25 cellular contexts compared by ENCODE assay signal in the genomic region with DNA sequence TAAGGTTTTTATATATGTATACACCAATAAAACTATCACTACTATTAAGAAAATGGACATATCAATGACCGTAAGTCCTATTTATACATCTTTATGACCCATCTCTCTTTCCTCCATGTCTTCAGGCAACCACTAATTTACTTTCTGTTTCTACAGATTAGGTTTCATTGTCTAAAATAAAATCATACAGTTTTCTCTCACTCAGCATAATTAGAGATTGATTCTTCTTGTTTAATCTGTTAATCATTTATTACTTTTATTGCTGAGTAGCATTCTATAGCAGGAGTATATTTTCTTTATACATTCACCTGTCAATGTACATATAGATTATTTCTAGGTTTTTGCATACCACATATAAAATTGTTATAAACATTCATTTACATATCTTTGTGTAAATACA.
"Had no signal": no experiment of that assay in that cellular context is flagged by ENCODE, and none has a peak within 500 bp of the region (broad histone marks: within the 10 kb centered on the region; RNA-seq: fewer than 3 reads in every experiment).

No MANE protein-coding gene starts in this region.

- FAIRE-seq: urothelium cell line had no signal

- H2AFZ ChIP-seq: neural progenitor cell, parathyroid adenoma had no signal

- H3K9ac ChIP-seq: neural progenitor cell, parathyroid adenoma had no signal

- H3K4me2 ChIP-seq: neural progenitor cell had no signal

- DNase-seq: natural killer cell; occipital lobe; ovary; posterior cingulate gyrus; psoas muscle; right cardiac atrium; stimulated activated CD4-positive, alpha-beta T cell treated with anti-CD3 and anti-CD28 coated beads, Interleukin-15, amount 100 ng/mL, for 24 hours; stimulated activated CD4-positive, alpha-beta T cell treated with anti-CD3 and anti-CD28 coated beads, Interleukin-2, amount 100 ng/mL, for 24 hours; stimulated activated CD4-positive, alpha-beta T cell treated with anti-CD3 and anti-CD28 coated beads, Interleukin-2, amount 100 ng/mL, for 48 hours; stimulated activated CD4-positive, alpha-beta T cell treated with anti-CD3 and anti-CD28 coated beads, Interleukin-4, amount 100 ng/mL, for 24 hours; stimulated activated naive B cell treated with anti-CD40 and anti-IgM and Interleukin-4, amounts not matched to agents 10 μg/mL and 1 μg/mL and 100 μg/mL, for 72 hours; stimulated activated naive CD4-positive, alpha-beta T cell treated with Interleukin-2 at 50 U/mL for 16 hours; stomach; thyroid gland; trophoblast cell; upper lobe of left lung had no signal

- H3K27me3 ChIP-seq: neural progenitor cell, ovary, stomach, thyroid gland, tibial nerve, upper lobe of left lung, vagina had no signal

- H3K27ac ChIP-seq: neural progenitor cell, ovary, parathyroid adenoma, psoas muscle, skin epidermis, stomach, thoracic aorta, thyroid gland, tibial nerve, upper lobe of left lung, vagina had no signal

- ATAC-seq: natural killer cell; psoas muscle; right cardiac atrium; sciatic nerve; stimulated activated effector memory CD8-positive, alpha-beta T cell treated with anti-CD3 and anti-CD28 coated beads, Interleukin-12 subunit alpha, Interleukin-12 subunit beta, amount 100 ng/mL, for 72 hours; stimulated activated naive B cell treated with anti-CD40 and anti-IgM and Interleukin-4, amounts not matched to agents 10 μg/mL and 1 μg/mL and 100 μg/mL, for 72 hours had no signal

- H3K4me1 ChIP-seq: neural progenitor cell, parathyroid adenoma, psoas muscle, stomach, thyroid gland, tibial nerve, upper lobe of left lung, vagina had no signal

- H3K36me3 ChIP-seq: ovary, stomach, thoracic aorta, thyroid gland, tibial nerve, upper lobe of left lung, vagina had no signal

- H3K4me3 ChIP-seq: neural progenitor cell, ovary, psoas muscle, skin epidermis, stomach, thoracic aorta, thyroid gland, tibial nerve, upper lobe of left lung, vagina had no signal

- H3K79me2 ChIP-seq: parathyroid adenoma had no signal

- H3K9me3 ChIP-seq: ovary, psoas muscle, stomach, thoracic aorta, thyroid gland, tibial nerve, upper lobe of left lung, vagina had no signal
